ENCODE assay signal across 8 cellular contexts in genomic region chr14:90193925-90194324, GRCh38.
DNase-seq lines count a peak whose midpoint lies in the region; ATAC-seq and TF ChIP-seq lines count a peak whose summit lies in the region.

No MANE protein-coding gene starts in this region.

- in situ Hi-C loops in KBM-7 (cut with MboI; ENCODE audit: low pct_unique_long_range_greater_than_20kb, low sequenced_read_pairs) = no loop called here

- ATAC-seq in Right ventricle myocardium inferior = no peak

- no peaks in the 10 kb centered on the region for H3K27me3 ChIP-seq in cardiac muscle cell

- H3K4me3 ChIP-seq in cardiac muscle cell (no peak overlapping the region), choroid plexus epithelial cell (ENCODE audit: low read depth, low read length) (no peak overlapping the region)

- intact Hi-C loops in Right ventricle myocardium inferior (cut with DNase I) = no loop called here

- H3K9me3 ChIP-seq in cardiac muscle cell (ENCODE audit: low read depth) = no peaks in the 10 kb centered on the region

- H3K36me3 ChIP-seq in cardiac muscle cell = no peaks in the 10 kb centered on the region

- DNase-seq in cardiac muscle cell (ENCODE audit: low read depth in 1 of 2, low spot score in 1 of 2) (no peak), Right ventricle myocardium inferior (ENCODE audit: missing footprints) (no peak), KBM-7 (peak; percentile 11), choroid plexus epithelial cell (ENCODE audit: low read depth) (peak; percentile 2), NOMO-1 treated with dmso at 0.1 percent for 144 hours (lab: John Stamatoyannopoulos, UW; ENCODE audit: unreplicated experiment) (no peak), activated gamma-delta T cell treated with Interleukin-2 at 50 U/mL for 16 hours (no peak), HK-2 (ENCODE audit: unreplicated experiment) (no peak)
- DNase-seq in stimulated activated CD4-positive, alpha-beta T cell treated with anti-CD3 and anti-CD28 coated beads, Interleukin-4, amount 100 ng/mL, for 24 hours = peak; percentile 8

- no peak overlapping the region for H3K27ac ChIP-seq in cardiac muscle cell

- TF ChIP-seq CTCF in cardiac muscle cell (IDR thresholded peaks at IDR 0.05; ENCODE audit: low read depth, low read length) (peak; percentile 23), choroid plexus epithelial cell (conservative IDR thresholded peaks at IDR 0.05; ENCODE audit: low read depth, low read length) (peak; percentile 16)

- H3K4me1 ChIP-seq in cardiac muscle cell (ENCODE audit: low read depth) = no peaks in the 10 kb centered on the region

Comparison
In these comparisons a context has a peak if more than half of its experiments do, and no peak if none do; other contexts are left out.
1. DNase-seq: peak in KBM-7 (single experiment), choroid plexus epithelial cell (single experiment) and stimulated activated CD4-positive, alpha-beta T cell treated with anti-CD3 and anti-CD28 coated beads, Interleukin-4, amount 100 ng/mL, for 24 hours (single experiment); none in cardiac muscle cell (0 of 2), Right ventricle myocardium inferior (single experiment), NOMO-1 treated with dmso at 0.1 percent for 144 hours (single experiment), activated gamma-delta T cell treated with Interleukin-2 at 50 U/mL for 16 hours (single experiment) and HK-2 (single experiment).